ENCODE assay signal across 8 cellular contexts in the genomic region with DNA sequence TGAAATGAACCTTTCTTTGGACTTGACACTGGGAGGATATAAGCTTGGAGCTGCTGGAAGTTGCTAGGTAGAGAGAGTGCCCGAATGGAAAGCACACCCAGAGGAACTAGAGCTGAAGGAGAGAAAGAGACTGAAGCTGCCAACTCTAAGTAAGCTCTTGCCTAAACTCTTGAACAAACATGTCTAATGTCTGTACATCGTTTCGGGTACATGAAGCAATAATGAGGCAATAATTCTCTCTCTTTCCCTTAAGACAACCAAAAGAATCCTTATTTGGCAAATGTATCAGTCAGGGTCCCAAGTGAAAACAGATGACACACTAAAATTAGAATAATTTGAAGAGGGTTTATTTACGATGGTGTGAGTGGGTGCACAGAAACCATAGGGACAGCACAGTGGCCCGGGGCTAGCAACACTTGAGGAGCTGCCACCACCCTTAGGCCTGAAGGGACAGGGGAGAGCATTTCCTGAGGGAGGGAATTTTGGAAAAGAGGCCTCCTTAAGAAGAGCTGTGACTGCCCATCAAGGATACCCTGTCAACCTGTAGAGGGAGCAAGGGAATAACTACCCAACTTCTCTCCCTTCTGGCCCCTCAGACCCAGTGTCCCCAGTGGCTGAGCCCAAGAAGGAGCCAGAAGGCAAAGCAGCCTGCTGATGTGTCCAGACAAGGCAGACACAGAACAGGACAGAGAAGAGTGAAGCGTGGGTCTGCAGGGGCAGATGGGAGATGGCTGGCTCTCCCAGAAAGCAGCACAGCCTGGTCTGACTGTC. TPM values are rescaled to one million over a fixed set of nuclear protein-coding genes. Genes with fewer than 3 reads are reported as not detected.
DNase-seq lines count a peak whose midpoint lies in the region; ATAC-seq and TF ChIP-seq lines count a peak whose summit lies in the region.

No MANE protein-coding gene starts in this region.

- no peaks in the 10 kb centered on the region for H3K36me3 Mint-ChIP-seq in activated CD8-positive, alpha-beta T cell treated with anti-CD3 and anti-CD28 coated beads for 36 hours (ENCODE audit: low read depth)
- no peaks in the 10 kb centered on the region for H3K36me3 Mint-ChIP-seq in activated CD4-positive, alpha-beta T cell treated with anti-CD3 and anti-CD28 coated beads, Interleukin-2, amount 10 ng/mL, durations not matched to agents 24 days and 14 days (ENCODE audit: low read depth)

- peaks cover 19% of the 10 kb centered on the region for H3K4me1 Mint-ChIP-seq in activated CD8-positive, alpha-beta T cell treated with anti-CD3 and anti-CD28 coated beads for 36 hours (ENCODE audit: low read depth)
- H3K4me1 Mint-ChIP-seq in activated CD4-positive, alpha-beta T cell treated with anti-CD3 and anti-CD28 coated beads, Interleukin-2, amount 10 ng/mL, durations not matched to agents 24 days and 14 days, result peaks cover 22% of the 10 kb centered on the region

- H3K9me3 Mint-ChIP-seq in activated CD8-positive, alpha-beta T cell treated with anti-CD3 and anti-CD28 coated beads for 36 hours, result no peaks in the 10 kb centered on the region
- peaks cover 2% of the 10 kb centered on the region for H3K9me3 Mint-ChIP-seq in activated CD4-positive, alpha-beta T cell treated with anti-CD3 and anti-CD28 coated beads, Interleukin-2, amount 10 ng/mL, durations not matched to agents 24 days and 14 days

- no peak overlapping the region for H3K4me3 ChIP-seq in BLaER1 treated with 17β-estradiol and CSF1 and Interleukin-3, amounts not matched to agents 10 nM and 100 nM
- no peak overlapping the region for H3K4me3 ChIP-seq in iPS DF 6.9 (ENCODE audit: low read length)

- TF ChIP-seq CTCF in activated CD8-positive, alpha-beta T cell treated with anti-CD3 and anti-CD28 coated beads for 36 hours (IDR thresholded peaks at IDR 0.05), result no peak

- ATAC-seq in activated CD8-positive, alpha-beta T cell treated with anti-CD3 and anti-CD28 coated beads for 36 hours, result no peak

- H3K9me3 ChIP-seq in BLaER1 treated with 17β-estradiol and CSF1 and Interleukin-3, amounts not matched to agents 10 nM and 100 nM (replicated peaks in 1 of 11), result no peaks in the 10 kb centered on the region
- no peaks in the 10 kb centered on the region for H3K9me3 ChIP-seq in iPS DF 6.9 (ENCODE audit: control insufficient read depth, insufficient read depth, low read length)

- no peaks in the 10 kb centered on the region for H3K36me3 ChIP-seq in BLaER1 treated with 17β-estradiol and CSF1 and Interleukin-3, amounts not matched to agents 10 nM and 100 nM
- H3K36me3 ChIP-seq in iPS DF 6.9 (ENCODE audit: control insufficient read depth, insufficient read depth, low read length), result no peaks in the 10 kb centered on the region

- no peaks in the 10 kb centered on the region for H3K27me3 Mint-ChIP-seq in activated CD8-positive, alpha-beta T cell treated with anti-CD3 and anti-CD28 coated beads for 36 hours
- H3K27me3 Mint-ChIP-seq in activated CD4-positive, alpha-beta T cell treated with anti-CD3 and anti-CD28 coated beads, Interleukin-2, amount 10 ng/mL, durations not matched to agents 24 days and 14 days, result no peaks in the 10 kb centered on the region

- peak overlapping the region in 9 of 11 experiments; percentile 17 to 77 (median 50); a peak in 16 of 22 replicates for H3K27ac ChIP-seq in BLaER1 treated with 17β-estradiol and CSF1 and Interleukin-3, amounts not matched to agents 10 nM and 100 nM
- no peak overlapping the region for H3K27ac ChIP-seq in iPS DF 6.9 (ENCODE audit: low read length)

- H3K4me3 Mint-ChIP-seq in activated CD8-positive, alpha-beta T cell treated with anti-CD3 and anti-CD28 coated beads for 36 hours, result no peak overlapping the region
- H3K4me3 Mint-ChIP-seq in activated CD4-positive, alpha-beta T cell treated with anti-CD3 and anti-CD28 coated beads, Interleukin-2, amount 10 ng/mL, durations not matched to agents 24 days and 14 days, result no peak overlapping the region

- H4K20me1 ChIP-seq in BLaER1 treated with 17β-estradiol and CSF1 and Interleukin-3, amounts not matched to agents 10 nM and 100 nM, result no peaks in the 10 kb centered on the region

- H3K4me1 ChIP-seq in BLaER1 treated with 17β-estradiol and CSF1 and Interleukin-3, amounts not matched to agents 10 nM and 100 nM, result peaks cover 40 to 69% (median 61%) of the 10 kb centered on the region in 10 experiments
- peaks cover 2% of the 10 kb centered on the region; the same call in 1 of the 2 replicates for H3K4me1 ChIP-seq in iPS DF 6.9 (ENCODE audit: control insufficient read depth, insufficient read depth, low read length)

- H3K4me2 ChIP-seq in BLaER1 treated with 17β-estradiol and CSF1 and Interleukin-3, amounts not matched to agents 10 nM and 100 nM, result peak overlapping the region; percentile 20 to 76 (median 67)

- peak overlapping the region; percentile 57 for H3K27ac Mint-ChIP-seq in activated CD8-positive, alpha-beta T cell treated with anti-CD3 and anti-CD28 coated beads for 36 hours
- no peak overlapping the region for H3K27ac Mint-ChIP-seq in activated CD4-positive, alpha-beta T cell treated with anti-CD3 and anti-CD28 coated beads, Interleukin-2, amount 10 ng/mL, durations not matched to agents 24 days and 14 days

- intact Hi-C loops in activated CD8-positive, alpha-beta T cell treated with anti-CD3 and anti-CD28 coated beads for 36 hours (cut with micrococcal nuclease), result no loop called here
- intact Hi-C loops in activated CD4-positive, alpha-beta T cell treated with anti-CD3 and anti-CD28 coated beads, Interleukin-2, amount 10 ng/mL, durations not matched to agents 24 days and 14 days (cut with micrococcal nuclease), result no loop called here

- H3K27me3 ChIP-seq in BLaER1 treated with 17β-estradiol and CSF1 and Interleukin-3, amounts not matched to agents 10 nM and 100 nM, result no peaks in the 10 kb centered on the region
- no peaks in the 10 kb centered on the region for H3K27me3 ChIP-seq in iPS DF 6.9 (ENCODE audit: control insufficient read depth, insufficient read depth, low read length)

- CTCF ChIA-PET in activated CD8-positive, alpha-beta T cell treated with anti-CD3 and anti-CD28 coated beads for 36 hours (lab: Charles Lee), result interaction anchor here (1.1 to 2.6 kb wide), 4 partner anchors 8 to 85 kb away, joined by 3 to 16 read pairs (median 4); no protein-coding TSS in a partner anchor

- peak; percentile 64 for DNase-seq in HT-29 (ENCODE audit: low spot score)
- no peak for DNase-seq in activated CD8-positive, alpha-beta T cell treated with anti-CD3 and anti-CD28 coated beads for 36 hours
- peak; percentile 82 for DNase-seq in iPS DF 6.9 (ENCODE audit: low read depth, low spot score)
- no peak for DNase-seq in NCI-H1694 treated with DMSO at 0.1 percent for 48 hours (lab: John Stamatoyannopoulos, UW)
- no peak for DNase-seq in activated CD4-positive, alpha-beta T cell treated with anti-CD3 and anti-CD28 coated beads, Interleukin-2, amount 10 ng/mL, durations not matched to agents 24 days and 14 days
- no peak for DNase-seq in NCI-H446 treated with DMSO at 0.1 percent for 48 hours (lab: John Stamatoyannopoulos, UW)
- no peak for DNase-seq in LoVo (ENCODE audit: low spot score)

- no CpG with 5 or more reads among the region's 6 CpGs for WGBS in iPS DF 6.9 (ENCODE audit: insufficient coverage, insufficient read length)

- H3K9ac ChIP-seq in BLaER1 treated with 17β-estradiol and CSF1 and Interleukin-3, amounts not matched to agents 10 nM and 100 nM, result peak overlapping the region in 9 of 11 experiments; percentile 9 to 71 (median 37); a peak in 11 of 22 replicates

- POLR2A ChIA-PET in activated CD8-positive, alpha-beta T cell treated with anti-CD3 and anti-CD28 coated beads for 36 hours (lab: Charles Lee), result interaction anchor here (0.8 to 1.3 kb wide), 2 partner anchors 14 to 32 kb away, joined by 3 read pairs; no protein-coding TSS in a partner anchor

RNA-seq across cellular contexts. Expression of a gene that starts 36.1 kb away (rescaled TPM):
- 75.2 and 90.4 TPM in 2 replicates for total RNA-seq in HT-29 (2014; rRNA removed; shearing (Covaris generic))
- 100 to 1,000 TPM; 201 to 203 TPM for total RNA-seq in activated CD8-positive, alpha-beta T cell treated with anti-CD3 and anti-CD28 coated beads for 36 hours
- 174 and 175 TPM in 2 replicates for total RNA-seq in activated CD4-positive, alpha-beta T cell treated with anti-CD3 and anti-CD28 coated beads, Interleukin-2, amount 10 ng/mL, durations not matched to agents 24 days and 14 days

RNA-seq across cellular contexts. Expression of a gene that starts 39.4 kb away (rescaled TPM):
- total RNA-seq in HT-29 (2014; rRNA removed; shearing (Covaris generic)), result 198 and 218 TPM in 2 replicates
- total RNA-seq in activated CD8-positive, alpha-beta T cell treated with anti-CD3 and anti-CD28 coated beads for 36 hours, result 100 to 1,000 TPM; 273 to 296 TPM
- total RNA-seq in activated CD4-positive, alpha-beta T cell treated with anti-CD3 and anti-CD28 coated beads, Interleukin-2, amount 10 ng/mL, durations not matched to agents 24 days and 14 days, result 363 and 390 TPM in 2 replicates

Comparison
In these comparisons a context has a peak if more than half of its experiments do, and no peak if none do; other contexts are left out.
1. DNase-seq: peak in HT-29 (single experiment) and iPS DF 6.9 (single experiment); none in activated CD8-positive, alpha-beta T cell treated with anti-CD3 and anti-CD28 coated beads for 36 hours (single experiment), NCI-H1694 treated with DMSO at 0.1 percent for 48 hours (single experiment), activated CD4-positive, alpha-beta T cell treated with anti-CD3 and anti-CD28 coated beads, Interleukin-2, amount 10 ng/mL, durations not matched to agents 24 days and 14 days (single experiment), NCI-H446 treated with DMSO at 0.1 percent for 48 hours (single experiment) and LoVo (single experiment).